8 cellular contexts compared by ENCODE assay signal in genomic region chr5:32444191-32444945, GRCh38. TPM values are rescaled to one million over a fixed set of nuclear protein-coding genes. Genes with fewer than 3 reads are reported as not detected.
DNase-seq lines count a peak whose midpoint lies in the region; ATAC-seq, FAIRE-seq and TF ChIP-seq lines count a peak whose summit lies in the region.

TSS of gene ZFR (minus strand) at chr5:32444740. CDS start at chr5:32444658, 82 bp downstream.

- intact Hi-C loops in kidney (cut with DNase I), result no loop called here

- H3K9me3 ChIP-seq in kidney (ENCODE audit: control insufficient read depth in 1 of 2, low read length in 2 of 2), result no peaks in the 10 kb centered on the region

- peak; percentile 62 for TF ChIP-seq POLR2A in GM19193 (IDR thresholded peaks at IDR 0.05; ENCODE audit: extremely low read depth, insufficient read depth, insufficient read length)

- peak; percentile 87 for ATAC-seq in HG03432 (IDR thresholded peaks at IDR 0.05; ENCODE audit: unreplicated experiment)

- no peak for TF ChIP-seq CTCF in kidney (IDR thresholded peaks at IDR 0.05; ENCODE audit: borderline replicate concordance, extremely low read depth, insufficient read depth)

- DNase-seq in AG20443 (ENCODE audit: low spot score), result peak; percentile 99
- peak; percentile 85 for DNase-seq in NCI-H460 (ENCODE audit: extremely low read depth, low read depth)
- peak; percentile 95 for DNase-seq in activated CD4-positive, CD25-positive, alpha-beta regulatory T cell treated with anti-CD3 and anti-CD28 coated beads, Interleukin-2, amount 50 U/mL, for 72 hours
- DNase-seq in cerebellar cortex (ENCODE audit: low spot score), result peak; percentile 85
- DNase-seq in kidney, result peak; percentile 98
- DNase-seq in stimulated activated CD4-positive, alpha-beta T cell treated with anti-CD3 and anti-CD28 coated beads, Interleukin-15, amount 100 ng/mL, for 1 hour (ENCODE audit: low read depth in 1 of 2, low spot score in 1 of 2), result peak; percentile 82 to 87

- peak within 1 kb of the TSS; percentile 85 to 91 for H3K27ac ChIP-seq in kidney (ENCODE audit: low read depth in 2 of 2, low read length in 2 of 2)

- FAIRE-seq in kidney (lab: Jason Lieb, UNC), result no peak

- H3K4me1 ChIP-seq in kidney (ENCODE audit: control insufficient read depth in 1 of 2, insufficient read depth in 1 of 2, low read depth in 1 of 2, low read length in 2 of 2), result peaks cover 6 to 14% of the 10 kb centered on the region in 2 donors

- H3K9ac ChIP-seq in kidney (ENCODE audit: low read length in 2 of 2), result peak within 1 kb of the TSS; percentile 74 to 76

- H3K4me3 ChIP-seq in kidney (ENCODE audit: low read length in 2 of 2), result peak within 1 kb of the TSS; percentile 70 to 74

- H3K36me3 ChIP-seq in kidney (ENCODE audit: control insufficient read depth in 1 of 2, insufficient read depth in 2 of 2, low read length in 2 of 2), result no peaks in the 10 kb centered on the region

RNA-seq across cellular contexts. Expression of gene ZFR, which starts in this region (rescaled TPM):
- total RNA-seq in NCI-H460 (2014; rRNA removed; shearing (Covaris generic)), result 116 and 123 TPM in 2 replicates
- 53.9 and 86.2 TPM in 2 replicates for polyA plus RNA-seq in NCI-H460 (2014; cell fraction: nucleus; rRNA removed)
- 65.2 TPM for total RNA-seq in kidney
- polyA plus RNA-seq in kidney (ENCODE audit: insufficient read depth, low read depth, low replicate concordance), result 25.7 TPM

Comparison
In these comparisons a context has a peak if more than half of its experiments do, and no peak if none do; other contexts are left out.
1. Peak in every context shown above with its lines: DNase-seq, ATAC-seq, H3K4me3 ChIP-seq and H3K27ac ChIP-seq.